ENCODE assay signal across 17 cellular contexts in the genomic region with DNA sequence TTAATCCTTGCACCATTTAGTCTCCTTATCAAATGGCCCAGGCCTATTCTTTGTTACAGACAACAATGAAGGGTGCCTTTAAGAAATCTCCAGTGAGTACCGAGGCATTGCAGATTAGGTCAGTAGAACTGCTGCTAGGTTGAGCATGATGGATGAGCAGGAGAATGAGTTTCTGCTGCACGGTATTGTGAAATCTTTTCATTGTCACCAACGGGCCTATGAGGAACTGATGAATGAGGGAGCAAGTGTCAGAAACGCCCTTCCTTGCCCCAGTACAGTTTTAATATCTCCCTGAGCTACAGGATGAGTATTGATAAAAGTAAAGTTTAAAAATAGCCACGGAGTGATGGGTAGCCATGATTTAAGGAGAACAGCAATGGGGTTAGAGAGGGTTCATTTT.
"Had no signal": no experiment of that assay in that cellular context is flagged by ENCODE, and none has a peak within 500 bp of the region (broad histone marks: within the 10 kb centered on the region; RNA-seq: fewer than 3 reads in every experiment).

No MANE protein-coding gene starts in this region.

- H3K27me3 ChIP-seq: suprapubic skin, upper lobe of left lung had no signal

- H3K27ac ChIP-seq: psoas muscle, suprapubic skin, upper lobe of left lung had no signal

- H3K4me1 ChIP-seq: psoas muscle, suprapubic skin had no signal

- DNase-seq: activated CD4-positive, alpha-beta T cell treated with anti-CD3 and anti-CD28 coated beads, Interleukin-2, amount 10 ng/mL, durations not matched to agents 7 days and 5 days; activated naive CD4-positive, alpha-beta T cell treated with anti-CD3 and anti-CD28 coated beads, Interleukin-2, amount 50 U/mL, for 16 hours; amniotic stem cell; foreskin fibroblast; left cardiac atrium; nephron progenitor cell; psoas muscle; stimulated activated CD4-positive, alpha-beta T cell treated with anti-CD3 and anti-CD28 coated beads, Interleukin-2, amount 100 ng/mL, for 48 hours; stimulated activated naive CD8-positive, alpha-beta T cell treated with anti-CD3 and anti-CD28 coated beads, Interleukin-15, Interleukin-2, amounts not matched to agents 100 U/mL and 50 U/mL, for 24 hours; upper lobe of left lung had no signal

- H3K9me3 Mint-ChIP-seq: activated CD4-positive, alpha-beta T cell treated with anti-CD3 and anti-CD28 coated beads, Interleukin-2, amount 10 ng/mL, durations not matched to agents 7 days and 5 days; activated T-helper 2 cell treated with anti-CD3 and anti-CD28 coated beads, Interferon-gamma antibody, Interleukin-2, Interleukin-4, amounts not matched to agents 10 μg/mL and 5 μg/mL and 100 μg/mL, durations not matched to agents 14 hours and 24 hours and 36 hours had no signal

- ATAC-seq: esophagus mucosa; stimulated activated naive CD8-positive, alpha-beta T cell treated with anti-CD3 and anti-CD28 coated beads, Interleukin-15, Interleukin-2, amounts not matched to agents 100 U/mL and 50 U/mL, for 24 hours had no signal

- H3K4me1 Mint-ChIP-seq: activated CD4-positive, alpha-beta T cell treated with anti-CD3 and anti-CD28 coated beads, Interleukin-2, amount 10 ng/mL, durations not matched to agents 7 days and 5 days; central memory CD8-positive, alpha-beta T cell had no signal

- H3K27me3 Mint-ChIP-seq: activated CD4-positive, alpha-beta T cell treated with anti-CD3 and anti-CD28 coated beads, Interleukin-2, amount 10 ng/mL, durations not matched to agents 7 days and 5 days; brain; central memory CD8-positive, alpha-beta T cell had no signal

- H3K36me3 Mint-ChIP-seq: brain, WTC11 had no signal

- H3K4me3 Mint-ChIP-seq: activated CD4-positive, alpha-beta T cell treated with anti-CD3 and anti-CD28 coated beads, Interleukin-2, amount 10 ng/mL, durations not matched to agents 7 days and 5 days; central memory CD8-positive, alpha-beta T cell; nephron progenitor cell; WTC11 had no signal

- H3K36me3 ChIP-seq: suprapubic skin, upper lobe of left lung had no signal

- H3K9me3 ChIP-seq: psoas muscle, suprapubic skin, upper lobe of left lung had no signal

- H3K4me3 ChIP-seq: lung, psoas muscle, suprapubic skin, upper lobe of left lung had no signal

- H3K27ac Mint-ChIP-seq: activated CD4-positive, alpha-beta T cell treated with anti-CD3 and anti-CD28 coated beads, Interleukin-2, amount 10 ng/mL, durations not matched to agents 7 days and 5 days; activated T-helper 2 cell treated with anti-CD3 and anti-CD28 coated beads, Interferon-gamma antibody, Interleukin-2, Interleukin-4, amounts not matched to agents 10 μg/mL and 5 μg/mL and 100 μg/mL, durations not matched to agents 14 hours and 24 hours and 36 hours; WTC11 had no signal
